In genomic region chr20:61176874-61177273, GRCh38 we compare ENCODE assay signal across 35 cellular contexts.
"Had no signal": no experiment of that assay in that cellular context is flagged by ENCODE, and none has a peak within 500 bp of the region (broad histone marks: within the 10 kb centered on the region; RNA-seq: fewer than 3 reads in every experiment).

No MANE protein-coding gene starts in this region.

- H3K4me3 ChIP-seq: MG63 had no signal

- H3K27me3 ChIP-seq: MG63 had no signal

- H3K9me3 ChIP-seq: MG63 had no signal

- DNase-seq: Karpas-422, Kasumi-1, MG63, MM.1S, MV-4-11, NCI-H1048, NCI-H1092, NCI-H1092 treated with DMSO at 0.1 percent for 48 hours, NCI-H1105, NCI-H1105 treated with DMSO at 0.1 percent for 48 hours, NCI-H1417, NCI-H1417 treated with DMSO at 0.1 percent for 48 hours, NCI-H1436, NCI-H1436 treated with DMSO at 0.1 percent for 48 hours, NCI-H146, NCI-H1694, NCI-H1694 treated with DMSO at 0.1 percent for 48 hours, NCI-H187, NCI-H187 treated with DMSO at 0.1 percent for 48 hours, NCI-H1930, NCI-H2029, NCI-H2029 treated with DMSO at 0.1 percent for 48 hours, NCI-H2081, NCI-H2081 treated with DMSO at 0.1 percent for 48 hours, NCI-H2107, NCI-H2171, NCI-H2171 treated with DMSO at 0.1 percent for 48 hours, NCI-H2227 treated with DMSO at 0.1 percent for 48 hours, NCI-H226, NCI-H345, NCI-H446, NCI-H446 treated with DMSO at 0.1 percent for 48 hours, NCI-H510A, NCI-H510A treated with DMSO at 0.1 percent for 48 hours, NCI-H524 had no signal

- H3K36me3 ChIP-seq: MG63 had no signal
